In genomic region chr1:11927866-11928592, GRCh38 we compare ENCODE assay signal across 1 cellular context.
TF ChIP-seq lines count a peak whose summit lies in the region.

No MANE protein-coding gene starts in this region.

TF ChIP-seq in HepG2, 621 proteins besides CTCF, POLR2A, EP300 and RAD21 (continues in another document):
- TF ChIP-seq KMT2B (CRISPR knock-in tag; IDR thresholded peaks at IDR 0.05) = no peak
- TF ChIP-seq SOX6 (IDR thresholded peaks at IDR 0.05) = no peak
- peak; percentile 86 for TF ChIP-seq SOX6 (CRISPR knock-in tag; IDR thresholded peaks at IDR 0.05)
- TF ChIP-seq THAP11 (CRISPR knock-in tag; IDR thresholded peaks at IDR 0.05) = peak; percentile 53; the same call in 1 of the 2 replicates
- TF ChIP-seq ARID3A (IDR thresholded peaks at IDR 0.05; ENCODE audit: low read depth, low read length) = peak; percentile 40; the same call in 1 of the 2 replicates
- TF ChIP-seq ZNF275 (CRISPR knock-in tag; IDR thresholded peaks at IDR 0.05; ENCODE audit: borderline replicate concordance) = no peak
- TF ChIP-seq ZNF335 (CRISPR knock-in tag; IDR thresholded peaks at IDR 0.05) = 0 out of 2 replicates have a peak, but pooled peaks have one; percentile 32
- no peak for TF ChIP-seq SUZ12 (IDR thresholded peaks at IDR 0.05; ENCODE audit: low read depth, low read length)
- peak; percentile 95 for TF ChIP-seq MLX (CRISPR knock-in tag; IDR thresholded peaks at IDR 0.05)
- no peak for TF ChIP-seq ZNF12 (CRISPR knock-in tag; IDR thresholded peaks at IDR 0.05)
- TF ChIP-seq ZNF331 (CRISPR knock-in tag; IDR thresholded peaks at IDR 0.05) = peak; percentile 6; the same call in 1 of the 2 replicates
- TF ChIP-seq ZNF510 (CRISPR knock-in tag; IDR thresholded peaks at IDR 0.05; ENCODE audit: low read depth) = 0 out of 2 replicates have a peak, but pooled peaks have one; percentile 66
- TF ChIP-seq PRMT3 (CRISPR knock-in tag; IDR thresholded peaks at IDR 0.05; ENCODE audit: borderline replicate concordance, low read depth) = no peak
- TF ChIP-seq ZNF589 (CRISPR knock-in tag; conservative IDR thresholded peaks at IDR 0.05) = no peak
- 0 out of 2 replicates have a peak, but pooled peaks have one; percentile 33 for TF ChIP-seq STAT6 (CRISPR knock-in tag; IDR thresholded peaks at IDR 0.05; ENCODE audit: borderline replicate concordance)
- TF ChIP-seq MED8 (CRISPR knock-in tag; IDR thresholded peaks at IDR 0.05; ENCODE audit: insufficient replicate concordance) = no peak
- TF ChIP-seq CREB1 (IDR thresholded peaks at IDR 0.05) = no peak
- 0 out of 2 replicates have a peak, but pooled peaks have one; percentile 25 for TF ChIP-seq CREB1 (CRISPR knock-in tag; IDR thresholded peaks at IDR 0.05)
- 0 out of 2 replicates have a peak, but pooled peaks have one; percentile 37 for TF ChIP-seq SMAD3 (CRISPR knock-in tag; IDR thresholded peaks at IDR 0.05)
- TF ChIP-seq ZNF142 (CRISPR knock-in tag; IDR thresholded peaks at IDR 0.05) = no peak
- TF ChIP-seq FOSL2 (CRISPR knock-in tag; IDR thresholded peaks at IDR 0.05) = peak; percentile 22; the same call in 1 of the 2 replicates
- no peak for TF ChIP-seq BCLAF1 (IDR thresholded peaks at IDR 0.05)
- no peak for TF ChIP-seq DZIP1 (CRISPR knock-in tag; IDR thresholded peaks at IDR 0.05)
- TF ChIP-seq ZNF609 (CRISPR knock-in tag; IDR thresholded peaks at IDR 0.05; ENCODE audit: borderline replicate concordance) = 0 out of 2 replicates have a peak, but pooled peaks have one; percentile 22
- TF ChIP-seq ZNF512 (CRISPR knock-in tag; IDR thresholded peaks at IDR 0.05) = no peak
- peak; percentile 70 for TF ChIP-seq CEBPG (CRISPR knock-in tag; IDR thresholded peaks at IDR 0.05)
